Comparison of ENCODE assay signal across 8 cellular contexts in the genomic region with DNA sequence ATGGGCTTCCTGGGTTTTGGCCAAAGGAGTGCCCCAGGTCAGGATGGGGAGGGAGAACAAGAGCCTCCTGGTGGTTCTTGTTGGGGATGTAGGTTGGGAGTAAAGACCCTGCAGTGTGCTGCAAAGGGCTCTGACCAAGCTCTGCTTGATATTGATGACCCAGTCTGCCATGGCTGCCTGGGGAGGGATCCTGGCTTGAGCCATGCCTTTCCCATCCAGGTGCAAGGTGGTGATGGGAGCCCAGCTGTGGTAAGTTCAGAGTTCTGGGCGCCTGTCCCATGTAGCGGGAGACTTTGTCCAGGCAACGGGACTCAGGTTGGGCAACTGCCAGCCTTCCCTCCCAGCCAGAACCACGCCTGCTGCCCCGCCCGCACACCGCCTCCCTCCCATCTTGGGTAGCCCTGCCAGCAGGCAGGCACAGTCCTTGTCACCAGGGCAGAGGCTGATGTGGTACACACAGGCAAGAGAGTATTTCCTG. TPM values are rescaled to one million over a fixed set of nuclear protein-coding genes. Genes with fewer than 3 reads are reported as not detected.
DNase-seq lines count a peak whose midpoint lies in the region; ATAC-seq and TF ChIP-seq lines count a peak whose summit lies in the region.

No MANE protein-coding gene starts in this region.

- peak overlapping the region in 2 of 3 donors; percentile 96 to 97 for H3K27ac Mint-ChIP-seq in IgD-negative memory B cell

- H3K36me3 ChIP-seq in iPS-20b (ENCODE audit: insufficient read depth, low read depth, low read length) (peaks cover 5% of the 10 kb centered on the region; the same call in 1 of the 2 replicates), smooth muscle cell (ENCODE audit: low read depth) (no peaks in the 10 kb centered on the region)

- H3K9me3 ChIP-seq in iPS-20b (ENCODE audit: insufficient read depth, low read depth, low read length) = no peaks in the 10 kb centered on the region
- no peaks in the 10 kb centered on the region for H3K9me3 ChIP-seq in smooth muscle cell (replicated peaks; ENCODE audit: low read depth)

- peak overlapping the region; percentile 83; the same call in 1 of the 2 replicates for H3K9ac ChIP-seq in iPS-20b (ENCODE audit: low read depth, low read length)
- peak overlapping the region; percentile 76 for H3K9ac ChIP-seq in smooth muscle cell (ENCODE audit: low read depth)

- peaks cover 32 to 38% (median 37%) of the 10 kb centered on the region in 3 donors for H3K4me1 Mint-ChIP-seq in IgD-negative memory B cell

- WGBS in smooth muscle cell (ENCODE audit: low lambda C conversion rate) = 84% methylated on average over 7 of the region's 7 CpGs

- H3K9me3 Mint-ChIP-seq in IgD-negative memory B cell = no peaks in the 10 kb centered on the region

- in situ Hi-C loops in astrocyte of the spinal cord (cut with HindIII; ENCODE audit: low sequenced_read_pairs) = no loop called here

- H3K4me1 ChIP-seq in iPS-20b (ENCODE audit: insufficient read depth, low read length) (peaks cover 49% of the 10 kb centered on the region), smooth muscle cell (ENCODE audit: low read depth) (peaks cover 48% of the 10 kb centered on the region)

- H3K27me3 ChIP-seq in iPS-20b (ENCODE audit: insufficient read depth, low read length) = no peaks in the 10 kb centered on the region
- H3K27me3 ChIP-seq in smooth muscle cell (ENCODE audit: low read depth) = no peaks in the 10 kb centered on the region

- DNase-seq in Ammon's horn (ENCODE audit: low spot score) = peak; percentile 85
- DNase-seq in astrocyte of the spinal cord (ENCODE audit: low read depth, low spot score) = no peak
- DNase-seq in smooth muscle cell (lab: John Stamatoyannopoulos, UW; ENCODE audit: unreplicated experiment) = no peak
- no peak for DNase-seq in kidney glomerular epithelial cell (lab: John Stamatoyannopoulos, UW)

- H3K79me2 ChIP-seq in smooth muscle cell (ENCODE audit: low read depth) = peaks cover 76% of the 10 kb centered on the region

- TF ChIP-seq CTCF in astrocyte of the spinal cord (IDR thresholded peaks at IDR 0.05; ENCODE audit: low read depth, low read length) (peak; percentile 6), smooth muscle cell (IDR thresholded peaks at IDR 0.05; ENCODE audit: borderline replicate concordance, insufficient read depth, poor library complexity, severe bottlenecking) (no peak)

- no peaks in the 10 kb centered on the region for H3K36me3 Mint-ChIP-seq in IgD-negative memory B cell

- ATAC-seq in GM18505 (IDR thresholded peaks at IDR 0.05; ENCODE audit: unreplicated experiment) (no peak), GM19328 (IDR thresholded peaks at IDR 0.05; ENCODE audit: unreplicated experiment) (no peak)

- no peaks in the 10 kb centered on the region for H3K27me3 Mint-ChIP-seq in IgD-negative memory B cell

- no peak overlapping the region for H2AFZ ChIP-seq in smooth muscle cell (ENCODE audit: low read depth)

- H4K20me1 ChIP-seq in smooth muscle cell (ENCODE audit: low read depth) = peaks cover 70% of the 10 kb centered on the region

- H3F3A ChIP-seq in smooth muscle cell (ENCODE audit: low read depth) = peaks cover 7% of the 10 kb centered on the region

- H3K4me2 ChIP-seq in smooth muscle cell = peak overlapping the region; percentile 89

- H3K4me3 ChIP-seq in astrocyte of the spinal cord (ENCODE audit: low read depth, low read length) = peak overlapping the region; percentile 95
- H3K4me3 ChIP-seq in iPS-20b (ENCODE audit: low read length) = peak overlapping the region; percentile 82
- peak overlapping the region; percentile 74 for H3K4me3 ChIP-seq in smooth muscle cell

- H3K4me3 Mint-ChIP-seq in IgD-negative memory B cell = peak overlapping the region; percentile 96 to 98 (median 97)

- H3K27ac ChIP-seq in iPS-20b (ENCODE audit: low read length) (no peak overlapping the region), smooth muscle cell (ENCODE audit: low read depth) (peak overlapping the region; percentile 73)

- no peak for TF ChIP-seq POLR2A in GM18505 (IDR thresholded peaks at IDR 0.05; ENCODE audit: borderline replicate concordance, extremely low read depth, insufficient read depth, insufficient read length)

RNA-seq across cellular contexts. Expression of gene GNAI2, which starts 2.6 kb away (rescaled TPM):
- polyA plus RNA-seq in IgD-negative memory B cell (689 TPM), smooth muscle cell (454 and 466 TPM in 2 replicates)
- 209 and 230 TPM in 2 replicates for total RNA-seq in smooth muscle cell

RNA-seq across cellular contexts. Expression of gene SEMA3B, which starts 30.4 kb away (rescaled TPM):
- polyA plus RNA-seq in IgD-negative memory B cell = not detected
- 26.8 and 48.3 TPM in 2 replicates for total RNA-seq in smooth muscle cell
- 26.3 and 70.7 TPM in 2 replicates for polyA plus RNA-seq in smooth muscle cell

RNA-seq across cellular contexts. Expression of gene SLC38A3, which starts 33.5 kb away (rescaled TPM):
- not detected for polyA plus RNA-seq in IgD-negative memory B cell
- 0.58 and 3.9 TPM in 2 replicates for total RNA-seq in smooth muscle cell
- polyA plus RNA-seq in smooth muscle cell = 3.5 and 4.2 TPM in 2 replicates

RNA-seq across cellular contexts. Expression of gene LSMEM2, which starts 40.3 kb away (rescaled TPM):
- polyA plus RNA-seq in IgD-negative memory B cell = 0.30 TPM
- 0.09 and 0.18 TPM in 2 replicates for total RNA-seq in smooth muscle cell
- 0.87 TPM in 1 of 2 replicates, not detected in the other for polyA plus RNA-seq in smooth muscle cell

RNA-seq across cellular contexts. Expression of gene GNAT1, which starts 47.2 kb away (rescaled TPM):
- not detected for polyA plus RNA-seq in IgD-negative memory B cell
- not detected in 2 replicates for total RNA-seq in smooth muscle cell
- polyA plus RNA-seq in smooth muscle cell = 0.24 TPM in 1 of 2 replicates, not detected in the other

Comparison
In these comparisons a context has a peak if more than half of its experiments do, and no peak if none do; other contexts are left out.
1. RNA of gene SEMA3B, which starts 30.4 kb away (polyA plus RNA-seq): 26.3 to 70.7 TPM in smooth muscle cell; not detected in IgD-negative memory B cell (single experiment); every median in the first group is over 10 times any median in the second.
2. Peak in every context shown above with its lines, with median percentiles within 50 percentile points of each other: H3K4me3 ChIP-seq.